1 cellular context compared by ENCODE assay signal in the genomic region with DNA sequence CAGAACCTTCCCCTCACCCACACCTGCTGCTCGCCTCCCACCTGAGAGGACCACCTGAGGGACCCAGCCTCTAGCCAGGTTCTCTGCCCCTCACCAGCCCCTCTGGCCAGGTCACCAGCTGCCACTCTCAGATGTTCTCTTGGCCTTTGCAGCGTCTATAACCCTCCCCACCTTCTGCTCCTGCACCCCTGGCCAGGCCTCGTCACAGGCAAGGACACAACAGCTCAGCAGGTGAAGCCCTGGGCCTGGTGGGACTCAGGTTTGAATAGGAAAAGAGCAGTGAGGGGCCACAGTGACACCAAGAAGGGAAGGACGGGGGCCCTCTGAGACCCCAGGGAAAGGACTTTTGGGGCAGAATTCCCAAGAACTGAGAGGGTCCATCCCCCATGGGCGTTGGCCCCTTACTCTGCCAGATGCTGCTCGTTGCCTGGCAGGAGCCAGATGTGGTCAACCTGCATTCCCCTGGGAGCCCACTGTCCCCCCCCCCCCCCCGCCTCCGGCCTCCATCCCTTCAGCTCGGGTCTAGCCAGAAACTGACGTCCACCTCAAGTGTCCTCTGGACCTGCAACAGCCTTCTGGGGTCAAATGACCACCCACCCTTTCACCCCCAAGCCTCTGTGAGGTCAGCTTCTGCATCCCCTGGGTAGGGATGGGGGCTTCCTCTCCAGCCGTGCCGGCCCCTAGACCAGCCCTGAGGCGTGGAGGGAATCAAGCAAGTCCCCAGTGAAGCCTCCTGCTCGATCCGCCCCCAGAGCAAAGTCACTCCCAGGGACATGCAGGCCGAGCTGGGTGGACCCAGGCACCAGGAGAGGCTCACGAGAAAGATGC.
TF ChIP-seq lines count a peak whose summit lies in the region.

No MANE protein-coding gene starts in this region.

TF ChIP-seq in WTC11, 78 proteins besides CTCF, POLR2A, EP300 and RAD21:
- TF ChIP-seq KAT7 (CRISPR knock-in tag; IDR thresholded peaks at IDR 0.05; ENCODE audit: borderline replicate concordance), result no peak
- TF ChIP-seq TEAD4 (CRISPR knock-in tag; IDR thresholded peaks at IDR 0.05), result no peak
- TF ChIP-seq OVOL2 (CRISPR knock-in tag; IDR thresholded peaks at IDR 0.05; ENCODE audit: borderline replicate concordance), result no peak
- TF ChIP-seq GABPB1 (CRISPR knock-in tag; IDR thresholded peaks at IDR 0.05), result no peak
- no peak for TF ChIP-seq CREM (CRISPR knock-in tag; IDR thresholded peaks at IDR 0.05)
- TF ChIP-seq, protein P1, sequence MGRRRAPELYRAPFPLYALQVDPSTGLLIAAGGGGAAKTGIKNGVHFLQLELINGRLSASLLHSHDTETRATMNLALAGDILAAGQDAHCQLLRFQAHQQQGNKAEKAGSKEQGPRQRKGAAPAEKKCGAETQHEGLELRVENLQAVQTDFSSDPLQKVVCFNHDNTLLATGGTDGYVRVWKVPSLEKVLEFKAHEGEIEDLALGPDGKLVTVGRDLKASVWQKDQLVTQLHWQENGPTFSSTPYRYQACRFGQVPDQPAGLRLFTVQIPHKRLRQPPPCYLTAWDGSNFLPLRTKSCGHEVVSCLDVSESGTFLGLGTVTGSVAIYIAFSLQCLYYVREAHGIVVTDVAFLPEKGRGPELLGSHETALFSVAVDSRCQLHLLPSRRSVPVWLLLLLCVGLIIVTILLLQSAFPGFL (CRISPR knock-in tag; IDR thresholded peaks at IDR 0.05; ENCODE audit: borderline replicate concordance), result no peak
- TF ChIP-seq, protein P2, sequence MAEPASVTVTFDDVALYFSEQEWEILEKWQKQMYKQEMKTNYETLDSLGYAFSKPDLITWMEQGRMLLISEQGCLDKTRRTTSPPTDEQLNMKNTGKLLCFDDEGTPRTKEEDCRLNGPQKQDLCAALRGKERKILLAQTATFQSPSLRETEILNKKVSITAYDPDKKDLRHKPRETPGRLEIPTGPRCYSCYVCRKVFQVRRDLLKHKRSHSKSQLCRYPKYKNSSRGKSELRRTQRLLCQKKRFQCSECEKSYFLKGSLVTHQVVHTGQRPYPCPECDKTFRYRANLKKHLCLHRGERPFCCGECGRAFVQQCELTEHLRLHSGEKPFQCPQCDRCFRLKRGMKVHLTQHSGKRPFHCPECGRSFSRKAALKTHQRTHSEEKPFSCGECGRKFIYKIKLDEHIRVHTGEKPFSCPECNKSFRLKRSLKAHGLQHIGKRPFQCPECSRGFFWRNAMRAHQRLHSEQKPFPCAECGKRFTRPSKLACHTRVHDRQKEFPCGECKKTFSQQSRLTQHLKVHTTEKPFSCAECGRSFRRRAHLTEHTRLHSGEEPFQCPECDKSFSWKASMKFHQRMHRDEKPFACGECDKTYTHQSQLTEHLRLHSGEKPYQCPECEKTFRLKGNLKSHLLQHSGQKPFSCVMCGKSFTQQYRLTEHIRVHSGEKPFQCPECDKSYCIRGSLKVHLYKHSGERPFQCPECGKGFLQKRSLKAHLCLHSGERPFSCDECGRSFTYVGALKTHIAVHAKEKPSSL (CRISPR knock-in tag; conservative IDR thresholded peaks at IDR 0.05), result no peak
- no peak for TF ChIP-seq FOXP1 (CRISPR knock-in tag; IDR thresholded peaks at IDR 0.05; ENCODE audit: borderline replicate concordance)
- TF ChIP-seq ETV6 (CRISPR knock-in tag; IDR thresholded peaks at IDR 0.05), result no peak
- no peak for TF ChIP-seq CDX4 (CRISPR knock-in tag; IDR thresholded peaks at IDR 0.05; ENCODE audit: borderline replicate concordance)
- TF ChIP-seq NR1H2 (CRISPR knock-in tag; IDR thresholded peaks at IDR 0.05), result no peak
- TF ChIP-seq ESRRA (CRISPR knock-in tag; IDR thresholded peaks at IDR 0.05; ENCODE audit: borderline replicate concordance), result no peak
- TF ChIP-seq GRHL2 (CRISPR knock-in tag; IDR thresholded peaks at IDR 0.05; ENCODE audit: insufficient replicate concordance, severe bottlenecking), result no peak
